Comparison of ENCODE assay signal across 19 cellular contexts in genomic region chr18:24197412-24197811, GRCh38. TPM values are rescaled to one million over a fixed set of nuclear protein-coding genes. Genes with fewer than 3 reads are reported as not detected.
"Had no signal": no experiment of that assay in that cellular context is flagged by ENCODE, and none has a peak within 500 bp of the region (broad histone marks: within the 10 kb centered on the region; RNA-seq: fewer than 3 reads in every experiment).

No MANE protein-coding gene starts in this region.

- H3K4me1 ChIP-seq: suprapubic skin, thyroid gland had no signal

- H3K36me3 ChIP-seq: suprapubic skin, thyroid gland had no signal

- H3K27me3 ChIP-seq: heart left ventricle, neutrophil, suprapubic skin, thyroid gland had no signal

- H3K9me3 Mint-ChIP-seq: endodermal cell; naive thymus-derived CD8-positive, alpha-beta T cell; type B pancreatic cell had no signal

- ATAC-seq: heart left ventricle; left lobe of liver; naive thymus-derived CD8-positive, alpha-beta T cell; right cardiac atrium had no signal

- H3K27ac ChIP-seq: heart left ventricle, suprapubic skin, thyroid gland had no signal

- H3K36me3 Mint-ChIP-seq: naive thymus-derived CD8-positive, alpha-beta T cell had no signal

- H3K4me1 Mint-ChIP-seq: naive thymus-derived CD8-positive, alpha-beta T cell had no signal

- H3K9me3 ChIP-seq: heart left ventricle, neutrophil, suprapubic skin, thyroid gland had no signal

- H3K4me3 ChIP-seq: heart left ventricle, smooth muscle cell, suprapubic skin, thyroid gland had no signal

- DNase-seq: dermis blood vessel endothelial cell; effector CD4-positive, alpha-beta T cell; endodermal cell; erythroblast; foreskin melanocyte; heart left ventricle; hypothalamus; islet precursor cell; mammary epithelial cell; naive thymus-derived CD8-positive, alpha-beta T cell; right cardiac atrium; stimulated activated CD4-positive, alpha-beta T cell treated with anti-CD3 and anti-CD28 coated beads, Interleukin-2, amount 100 ng/mL, for 48 hours; stimulated activated naive CD4-positive, alpha-beta T cell treated with Interleukin-2 at 50 U/mL for 16 hours; thyroid gland had no signal

- H3K27me3 Mint-ChIP-seq: type B pancreatic cell had no signal

- H3K27ac Mint-ChIP-seq: endodermal cell; naive thymus-derived CD8-positive, alpha-beta T cell; type B pancreatic cell had no signal

- H3K4me3 Mint-ChIP-seq: endodermal cell; naive thymus-derived CD8-positive, alpha-beta T cell; type B pancreatic cell had no signal

RNA-seq across cellular contexts. Expression of gene CABYR, which starts 58.5 kb away (rescaled TPM):
- total RNA-seq: left lobe of liver had no signal
